In the genomic region with DNA sequence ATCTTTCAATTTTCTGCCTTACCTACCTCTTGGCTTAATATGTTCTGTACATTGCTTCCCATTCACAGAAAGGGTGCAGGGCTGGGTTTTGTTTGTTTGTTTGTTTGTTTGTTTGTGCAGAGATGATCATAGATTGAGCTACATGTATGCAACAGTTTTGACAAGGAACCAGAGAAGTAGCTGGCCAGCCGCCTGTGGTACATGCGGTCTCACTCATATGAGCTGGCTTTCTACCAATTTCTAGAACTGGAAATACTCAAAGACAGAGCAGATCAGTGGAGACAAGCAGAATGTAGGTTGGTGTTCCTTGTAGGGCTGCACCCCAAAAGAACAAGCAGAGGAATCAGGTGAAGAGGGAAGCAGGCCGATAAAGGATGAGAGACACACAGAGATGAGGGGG, we compare ENCODE assay signal across 23 cellular contexts.
"Had no signal": no experiment of that assay in that cellular context is flagged by ENCODE, and none has a peak within 500 bp of the region (broad histone marks: within the 10 kb centered on the region; RNA-seq: fewer than 3 reads in every experiment).

No MANE protein-coding gene starts in this region.

- H3K4me3 ChIP-seq: body of pancreas, cardiac muscle cell, uterus had no signal

- H3K36me3 ChIP-seq: cardiac muscle cell, neutrophil, uterus had no signal

- H3K27me3 ChIP-seq: body of pancreas, cardiac muscle cell, uterus had no signal

- H3K4me1 ChIP-seq: uterus had no signal

- H3K9me3 ChIP-seq: body of pancreas, neutrophil, uterus had no signal

- DNase-seq: activated CD4-positive, alpha-beta T cell treated with anti-CD3 and anti-CD28 coated beads for 36 hours; activated CD4-positive, CD25-positive, alpha-beta regulatory T cell; activated CD8-positive, alpha-beta memory T cell treated with anti-CD3 and anti-CD28 coated beads, Interleukin-2, amount 10 ng/mL, durations not matched to agents 7 days and 5 days; activated CD8-positive, alpha-beta T cell treated with anti-CD3 and anti-CD28 coated beads, Interleukin-2, amount 10 ng/mL, durations not matched to agents 7 days and 5 days; activated naive CD4-positive, alpha-beta T cell; activated T-cell treated with anti-CD3 and anti-CD28 coated beads, Interleukin-2, amount 50 U/mL, for 72 hours; body of pancreas; cortex of kidney; effector memory CD8-positive, alpha-beta T cell; erythroblast; foreskin fibroblast; mammary epithelial cell; naive B cell; nephron progenitor cell; small intestine; stimulated activated CD4-positive, alpha-beta T cell treated with anti-CD3 and anti-CD28 coated beads, Interleukin-4, amount 100 ng/mL, for 24 hours; T-helper 1 cell; uterus had no signal

- H3K27ac ChIP-seq: body of pancreas, cardiac muscle cell, neutrophil, uterus had no signal

- FAIRE-seq: small intestine had no signal

- ATAC-seq: activated CD4-positive, alpha-beta T cell treated with anti-CD3 and anti-CD28 coated beads for 36 hours; activated CD8-positive, alpha-beta memory T cell treated with anti-CD3 and anti-CD28 coated beads, Interleukin-2, amount 10 ng/mL, durations not matched to agents 7 days and 5 days; activated CD8-positive, alpha-beta T cell treated with anti-CD3 and anti-CD28 coated beads, Interleukin-2, amount 10 ng/mL, durations not matched to agents 7 days and 5 days; activated naive CD4-positive, alpha-beta T cell treated with anti-CD3 and anti-CD28 coated beads, Interleukin-2, amount 50 U/mL, for 72 hours; activated T-cell treated with anti-CD3 and anti-CD28 coated beads, Interleukin-2, amount 50 U/mL, for 72 hours; body of pancreas; effector memory CD8-positive, alpha-beta T cell; sciatic nerve; stimulated activated effector memory CD8-positive, alpha-beta T cell treated with anti-CD3 and anti-CD28 coated beads, Interleukin-12 subunit alpha, Interleukin-12 subunit beta, amount 100 ng/mL, for 72 hours had no signal
